ENCODE assay signal across 24 cellular contexts in genomic region chr6:23635150-23635549, GRCh38.
A peak's percentile ranks its signal among the peaks of the same experiment; 100 is the strongest.
DNase-seq lines count a peak whose midpoint lies in the region; ATAC-seq, FAIRE-seq and TF ChIP-seq lines count a peak whose summit lies in the region.
"Had no signal": no experiment of that assay in that cellular context is flagged by ENCODE, and none has a peak within 500 bp of the region (broad histone marks: within the 10 kb centered on the region; RNA-seq: fewer than 3 reads in every experiment).

No MANE protein-coding gene starts in this region.

- FAIRE-seq in colon (lab: Jason Lieb, UNC) = peak; percentile 10
- FAIRE-seq: A204.1, GM12891, GM18507, H54 had no signal

- H3K36me3 Mint-ChIP-seq in activated naive CD4-positive, alpha-beta T cell treated with anti-CD3 and anti-CD28 coated beads, Interleukin-2, amount 50 U/mL, for 72 hours = no peaks in the 10 kb centered on the region
- H3K36me3 Mint-ChIP-seq: CD4-positive, CD25-positive, alpha-beta regulatory T cell; CD8-positive, alpha-beta T cell had no signal

- no peaks in the 10 kb centered on the region for H3K36me3 ChIP-seq in parathyroid adenoma (ENCODE audit: control insufficient read depth, insufficient read depth, low read length)
- H3K36me3 ChIP-seq: BLaER1, HAP-1 had no signal

- H2AFZ ChIP-seq in parathyroid adenoma = no peak overlapping the region

- DNase-seq in NCI-H1105 treated with DMSO at 0.1 percent for 48 hours (lab: John Stamatoyannopoulos, UW) = peak; percentile 6
- no peak for DNase-seq in NCI-H1105 (lab: John Stamatoyannopoulos, UW)
- DNase-seq in LNCaP clone FGC (ENCODE audit: low read depth) = peak; percentile 54
- DNase-seq in activated naive CD4-positive, alpha-beta T cell treated with anti-CD3 and anti-CD28 coated beads, Interleukin-2, amount 50 U/mL, for 72 hours (ENCODE audit: low spot score in 2 of 2) = no peak
- no peak for DNase-seq in DMS 273 treated with DMSO at 0.1 percent for 48 hours (lab: John Stamatoyannopoulos, UW)
- DNase-seq: Caco-2; CD4-positive, CD25-positive, alpha-beta regulatory T cell; CD8-positive, alpha-beta T cell; DMS53; DMS79 treated with DMSO at 0.1 percent for 48 hours; GF-D8; GOT3; HFFc6 had no signal

- TF ChIP-seq CTCF in LNCaP clone FGC (IDR thresholded peaks at IDR 0.05; ENCODE audit: control insufficient read depth, extremely low read depth, insufficient read depth) = no peak
- TF ChIP-seq CTCF in parathyroid adenoma (IDR thresholded peaks at IDR 0.05) = no peak

- no peaks in the 10 kb centered on the region for H3K9me3 ChIP-seq in parathyroid adenoma (ENCODE audit: control insufficient read depth, low read length)
- H3K9me3 ChIP-seq: BLaER1, Caco-2, HAP-1 had no signal

- peaks cover 8% of the 10 kb centered on the region for H3K79me2 ChIP-seq in parathyroid adenoma

- peaks cover 0 to 5% of the 10 kb centered on the region in 2 donors for H3K9me3 Mint-ChIP-seq in activated naive CD4-positive, alpha-beta T cell treated with anti-CD3 and anti-CD28 coated beads, Interleukin-2, amount 50 U/mL, for 72 hours
- H3K9me3 Mint-ChIP-seq: CD8-positive, alpha-beta T cell had no signal

- H3K27ac Mint-ChIP-seq in activated naive CD4-positive, alpha-beta T cell treated with anti-CD3 and anti-CD28 coated beads, Interleukin-2, amount 50 U/mL, for 72 hours = no peak overlapping the region
- H3K27ac Mint-ChIP-seq: B cell; CD4-positive, CD25-positive, alpha-beta regulatory T cell; CD8-positive, alpha-beta T cell; HFFc6 had no signal

- no peak overlapping the region for H3K4me2 ChIP-seq in parathyroid adenoma (ENCODE audit: low read length)
- H3K4me2 ChIP-seq: BLaER1 had no signal

- no peak overlapping the region for H3K9ac ChIP-seq in parathyroid adenoma
- H3K9ac ChIP-seq: BLaER1 had no signal

- no peak for ATAC-seq in activated naive CD4-positive, alpha-beta T cell treated with anti-CD3 and anti-CD28 coated beads, Interleukin-2, amount 50 U/mL, for 72 hours
- ATAC-seq: CD8-positive, alpha-beta T cell had no signal

- peaks cover 32% of the 10 kb centered on the region for H3K4me1 ChIP-seq in parathyroid adenoma
- H3K4me1 ChIP-seq: BLaER1, Caco-2, HAP-1 had no signal

- H3K4me3 ChIP-seq in LNCaP clone FGC (ENCODE audit: low read depth, low read length) = no peak overlapping the region
- no peak overlapping the region for H3K4me3 ChIP-seq in parathyroid adenoma (ENCODE audit: low read depth, low read length)
- H3K4me3 ChIP-seq: BLaER1, HAP-1 had no signal

- peak overlapping the region; percentile 94 for H3K27ac ChIP-seq in parathyroid adenoma
- H3K27ac ChIP-seq: 22Rv1, BLaER1, C4-2B had no signal

- H3K27me3 ChIP-seq in parathyroid adenoma (ENCODE audit: control insufficient read depth, insufficient read depth, low read length) = no peaks in the 10 kb centered on the region
- H3K27me3 ChIP-seq: BLaER1 had no signal

Comparison
In these comparisons a context has a peak if more than half of its experiments do, and no peak if none do; other contexts are left out.
1. DNase-seq: peak in NCI-H1105 treated with DMSO at 0.1 percent for 48 hours (single experiment) and LNCaP clone FGC (single experiment); none in NCI-H1105 (single experiment), activated naive CD4-positive, alpha-beta T cell treated with anti-CD3 and anti-CD28 coated beads, Interleukin-2, amount 50 U/mL, for 72 hours (0 of 2) and DMS 273 treated with DMSO at 0.1 percent for 48 hours (single experiment).